ENCODE assay signal across 8 cellular contexts in the genomic region with DNA sequence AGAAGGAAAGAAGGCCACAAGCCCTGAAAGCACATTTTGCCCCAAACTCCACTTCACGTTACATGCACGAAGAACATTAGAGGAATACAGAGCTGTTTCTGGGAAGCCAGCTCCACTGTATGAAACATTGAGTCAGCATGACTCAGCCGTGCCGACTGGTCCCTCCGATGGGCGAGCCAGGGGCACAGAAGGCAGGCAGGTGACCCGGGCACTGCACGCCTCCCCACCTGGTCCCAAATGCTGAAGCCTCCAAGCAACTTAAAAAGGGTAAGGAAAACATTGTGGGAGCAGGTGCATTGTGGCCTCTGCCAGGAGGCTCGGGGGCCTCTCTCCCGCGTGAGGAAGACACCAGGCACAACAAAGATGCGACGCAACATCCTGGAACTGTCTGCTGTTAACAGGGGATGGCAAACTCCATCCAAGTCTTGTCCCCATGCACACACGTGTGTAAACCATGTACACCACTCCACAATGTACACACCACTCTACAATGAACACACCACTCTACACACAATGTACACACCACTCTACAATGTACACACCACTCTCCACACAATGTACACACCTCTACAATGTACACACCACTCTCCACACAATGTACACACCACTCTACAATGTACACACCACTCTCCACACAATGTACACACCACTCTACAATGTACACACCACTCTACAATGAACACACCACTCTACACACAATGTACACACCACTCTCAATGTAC.
DNase-seq lines count a peak whose midpoint lies in the region; ATAC-seq and TF ChIP-seq lines count a peak whose summit lies in the region.
"Not testable (repeated sequence)": the region's sequence is repeated elsewhere in the genome, so short reads cannot be mapped to it uniquely, and the experiment has no call there.

No MANE protein-coding gene starts in this region.

- H4K8ac ChIP-seq in neuronal stem cell (ENCODE audit: low read depth, low read length): not testable (repeated sequence)

- peak overlapping the region; percentile 77 for H2BK12ac ChIP-seq in neuronal stem cell (ENCODE audit: low read length)

- H3K18ac ChIP-seq in neuronal stem cell (ENCODE audit: low read length): peak overlapping the region; percentile 75

- in situ Hi-C loops in brain microvascular endothelial cell (cut with HindIII; ENCODE audit: low pct_ligation_motif_present, low sequenced_read_pairs): not testable (repeated sequence)

- peaks cover 22% of the 10 kb centered on the region for H3K79me1 ChIP-seq in neuronal stem cell (ENCODE audit: low read depth, low read length)

- H3K27me3 Mint-ChIP-seq in activated CD4-positive, alpha-beta T cell treated with anti-CD3 and anti-CD28 coated beads, Interleukin-2, amount 10 ng/mL, durations not matched to agents 24 days and 14 days: not testable (repeated sequence)

- not testable (repeated sequence) for H3K14ac ChIP-seq in neuronal stem cell (ENCODE audit: low read length)

- not testable (repeated sequence) for H3K9me3 ChIP-seq in neuronal stem cell (replicated peaks in 1 of 2; ENCODE audit: control insufficient read depth in 2 of 2, insufficient read depth in 1 of 2, low read depth in 1 of 2, low read length in 2 of 2); stomach smooth muscle (ENCODE audit: control insufficient read depth in 2 of 2, low read length in 2 of 2)

- H3K4me2 ChIP-seq in neuronal stem cell (ENCODE audit: insufficient read depth, low read length, poor library complexity, severe bottlenecking): not testable (repeated sequence)

- H3K4me3 Mint-ChIP-seq in activated CD4-positive, alpha-beta T cell treated with anti-CD3 and anti-CD28 coated beads, Interleukin-2, amount 10 ng/mL, durations not matched to agents 24 days and 14 days: not testable (repeated sequence)

- not testable (repeated sequence) for H3K27me3 ChIP-seq in brain microvascular endothelial cell (replicated peaks); neuronal stem cell (ENCODE audit: control insufficient read depth in 3 of 3, insufficient read depth in 3 of 3, low read depth in 1 of 3, low read length in 3 of 3); stomach smooth muscle (ENCODE audit: control insufficient read depth in 1 of 2, insufficient read depth in 2 of 2, low read length in 2 of 2)

- H3K36me3 Mint-ChIP-seq in activated CD4-positive, alpha-beta T cell treated with anti-CD3 and anti-CD28 coated beads, Interleukin-2, amount 10 ng/mL, durations not matched to agents 24 days and 14 days (ENCODE audit: low read depth): not testable (repeated sequence)

- H2BK15ac ChIP-seq in neuronal stem cell (ENCODE audit: low read length): not testable (repeated sequence)

- H3K23ac ChIP-seq in neuronal stem cell (ENCODE audit: low read depth, low read length, poor library complexity): not testable (repeated sequence)

- peak overlapping the region; percentile 30 for H3K9ac ChIP-seq in neuronal stem cell (ENCODE audit: low read depth, low read length, poor library complexity)
- not testable (repeated sequence) for H3K9ac ChIP-seq in stomach smooth muscle (ENCODE audit: low read length in 2 of 2)

- H3K4ac ChIP-seq in neuronal stem cell (ENCODE audit: low read length): not testable (repeated sequence)

- DNase-seq in AG08396 (ENCODE audit: low spot score): peak; percentile 73
- DNase-seq in HK-2 (ENCODE audit: unreplicated experiment): peak; percentile 53
- DNase-seq in OCI-M1 (lab: John Stamatoyannopoulos, UW): peak; percentile 80
- DNase-seq in activated CD4-positive, alpha-beta T cell treated with anti-CD3 and anti-CD28 coated beads, Interleukin-2, amount 10 ng/mL, durations not matched to agents 24 days and 14 days: peak; percentile 75
- DNase-seq in brain microvascular endothelial cell: peak; percentile 79
- DNase-seq in Right ventricle myocardium inferior (ENCODE audit: missing footprints): peak; percentile 78
- DNase-seq in neuronal stem cell (ENCODE audit: low spot score): not testable (repeated sequence)

- H3K4me3 ChIP-seq in brain microvascular endothelial cell (ENCODE audit: low read depth, low read length); neuronal stem cell (ENCODE audit: low read length in 2 of 2); stomach smooth muscle (ENCODE audit: low read length in 2 of 2): not testable (repeated sequence)

- H3K27ac Mint-ChIP-seq in activated CD4-positive, alpha-beta T cell treated with anti-CD3 and anti-CD28 coated beads, Interleukin-2, amount 10 ng/mL, durations not matched to agents 24 days and 14 days: not testable (repeated sequence)

- not testable (repeated sequence) for H2BK120ac ChIP-seq in neuronal stem cell (ENCODE audit: low read depth, low read length)

- no CpG with 5 or more reads among the region's 14 CpGs for WGBS in neuronal stem cell (ENCODE audit: extremely low coverage in 2 of 2, insufficient read length in 2 of 2, insufficient replicate concordance in 1 of 2), 2 donors

- ATAC-seq in Right ventricle myocardium inferior: not testable (repeated sequence)

- not testable (repeated sequence) for H2AFZ ChIP-seq in neuronal stem cell (ENCODE audit: low read length)

- intact Hi-C loops in activated CD4-positive, alpha-beta T cell treated with anti-CD3 and anti-CD28 coated beads, Interleukin-2, amount 10 ng/mL, durations not matched to agents 24 days and 14 days (cut with micrococcal nuclease); Right ventricle myocardium inferior (cut with DNase I): not testable (repeated sequence)

- H3K4me1 Mint-ChIP-seq in activated CD4-positive, alpha-beta T cell treated with anti-CD3 and anti-CD28 coated beads, Interleukin-2, amount 10 ng/mL, durations not matched to agents 24 days and 14 days: peaks cover 36% of the 10 kb centered on the region

- not testable (repeated sequence) for H2AK5ac ChIP-seq in neuronal stem cell (ENCODE audit: low read depth, low read length)

- not testable (repeated sequence) for H3K9me3 Mint-ChIP-seq in activated CD4-positive, alpha-beta T cell treated with anti-CD3 and anti-CD28 coated beads, Interleukin-2, amount 10 ng/mL, durations not matched to agents 24 days and 14 days

- H3K36me3 ChIP-seq in brain microvascular endothelial cell (replicated peaks); neuronal stem cell (replicated peaks in 1 of 2; ENCODE audit: control insufficient read depth in 2 of 2, insufficient read depth in 2 of 2, low read length in 2 of 2); stomach smooth muscle (ENCODE audit: control insufficient read depth in 2 of 2, insufficient read depth in 2 of 2, low read length in 2 of 2): not testable (repeated sequence)

- H4K91ac ChIP-seq in neuronal stem cell (ENCODE audit: low read depth, low read length, poor library complexity): not testable (repeated sequence)

- H3K4me1 ChIP-seq in neuronal stem cell (ENCODE audit: control insufficient read depth in 2 of 2, insufficient read depth in 1 of 2, low read depth in 1 of 2, low read length in 2 of 2) (peaks cover 14 to 17% of the 10 kb centered on the region in 2 donors), stomach smooth muscle (ENCODE audit: control insufficient read depth, insufficient read depth, low read length) (peaks cover 68% of the 10 kb centered on the region)

- TF ChIP-seq CTCF in brain microvascular endothelial cell (IDR thresholded peaks at IDR 0.05; ENCODE audit: low read depth, low read length, missing control alignments): not testable (repeated sequence)

- not testable (repeated sequence) for H2BK5ac ChIP-seq in neuronal stem cell (ENCODE audit: low read length)

- peak overlapping the region; percentile 54 for H3K27ac ChIP-seq in brain microvascular endothelial cell
- not testable (repeated sequence) for H3K27ac ChIP-seq in neuronal stem cell (replicated peaks; ENCODE audit: low read length)
- peak overlapping the region; percentile 60 for H3K27ac ChIP-seq in stomach smooth muscle (ENCODE audit: low read length)
